ENCODE assay signal across 8 cellular contexts in the genomic region with DNA sequence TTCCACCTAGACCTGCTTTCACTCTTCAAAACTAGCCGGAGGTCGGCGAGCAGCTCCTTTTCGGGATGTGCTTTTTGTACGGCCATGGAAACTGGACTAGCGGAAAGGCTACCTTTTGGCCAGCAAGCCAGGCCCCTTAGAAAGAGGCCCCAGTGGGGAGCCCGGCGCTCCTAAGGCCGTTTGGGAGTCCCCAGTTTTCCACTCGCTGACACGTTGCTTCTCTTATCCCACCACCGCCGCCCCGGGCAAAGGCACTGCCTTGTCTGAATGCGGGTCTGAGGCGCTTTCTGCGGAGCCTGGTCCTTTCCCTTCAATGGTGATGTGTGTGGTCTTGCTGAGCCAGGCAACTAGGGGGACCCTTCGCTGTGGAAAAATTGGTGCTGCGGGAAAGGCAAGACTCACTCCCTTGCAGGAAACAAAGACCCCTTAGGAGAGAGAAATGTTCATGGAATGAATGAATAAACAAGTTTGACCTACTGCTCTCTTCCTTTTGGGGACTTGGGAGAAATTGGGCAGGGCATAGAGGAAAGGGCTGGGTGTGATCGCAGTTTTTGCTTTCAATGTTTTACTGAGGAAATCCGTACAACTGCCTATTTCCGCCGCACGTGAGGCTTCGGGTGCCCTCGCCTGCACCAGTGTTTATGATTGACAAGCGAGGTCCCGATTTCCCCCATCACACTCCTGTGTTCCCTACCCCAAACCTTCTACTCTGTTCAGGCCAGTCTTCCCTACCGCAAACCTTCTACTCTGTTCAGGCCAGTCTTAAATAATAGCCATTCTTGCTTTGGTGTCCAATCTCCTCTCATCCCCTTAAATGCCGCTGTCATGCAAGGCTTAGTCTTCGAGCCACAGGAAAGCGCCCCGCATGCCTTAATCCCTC. TPM values are rescaled to one million over a fixed set of nuclear protein-coding genes. Genes with fewer than 3 reads are reported as not detected.
DNase-seq lines count a peak whose midpoint lies in the region; TF ChIP-seq lines count a peak whose summit lies in the region.

No MANE protein-coding gene starts in this region.

- H2AFZ ChIP-seq in OCI-LY3 (ENCODE audit: low read depth, low read length), result peak overlapping the region; percentile 93

- H3K4me3 ChIP-seq in GM12875 (ENCODE audit: low read depth, low read length) (peak overlapping the region; percentile 78), OCI-LY3 (ENCODE audit: low read length) (peak overlapping the region; percentile 92)

- H3K9me3 ChIP-seq in OCI-LY3 (ENCODE audit: insufficient read depth, low read length), result no peaks in the 10 kb centered on the region

- H3K4me2 ChIP-seq in OCI-LY3 (ENCODE audit: low read length), result peak overlapping the region; percentile 91

- peak; percentile 37 for DNase-seq in activated naive CD4-positive, alpha-beta T cell treated with anti-CD3 and anti-CD28 coated beads, Interleukin-2, amount 50 U/mL, for 16 hours
- DNase-seq in glomerular visceral epithelial cell (ENCODE audit: extremely low spot score), result peak; percentile 45
- DNase-seq in occipital lobe (lab: John Stamatoyannopoulos, UW), result peak; percentile 29
- DNase-seq in DMS114 treated with DMSO at 0.1 percent for 48 hours (lab: John Stamatoyannopoulos, UW; ENCODE audit: unreplicated experiment), result no peak
- DNase-seq in NCI-H1694 treated with DMSO at 0.1 percent for 48 hours (lab: John Stamatoyannopoulos, UW), result no peak

- H3K27ac ChIP-seq in 22Rv1 (peak overlapping the region; percentile 97), OCI-LY3 (ENCODE audit: low read length) (0 out of 2 replicates have a peak overlapping the region, but pooled peaks have one; percentile 8)

- peaks cover 31% of the 10 kb centered on the region for H3K36me3 ChIP-seq in OCI-LY3 (replicated peaks; ENCODE audit: low read depth, low read length)

- peaks cover 30% of the 10 kb centered on the region for H3K4me1 ChIP-seq in OCI-LY3 (ENCODE audit: low read length)

- TF ChIP-seq CTCF in 22Rv1 (IDR thresholded peaks at IDR 0.05), result no peak
- no peak for TF ChIP-seq CTCF in GM12875 (IDR thresholded peaks at IDR 0.05; ENCODE audit: borderline replicate concordance, insufficient read depth, low read depth, low read length)
- TF ChIP-seq CTCF in OCI-LY3 (IDR thresholded peaks at IDR 0.05; ENCODE audit: low read depth, low read length), result 0 out of 2 replicates have a peak, but pooled peaks have one; percentile 7

- peak overlapping the region; percentile 97 for H3K9ac ChIP-seq in OCI-LY3 (ENCODE audit: low read length)

- no peaks in the 10 kb centered on the region for H3K27me3 ChIP-seq in OCI-LY3 (ENCODE audit: low read depth, low read length)

- peaks cover 27% of the 10 kb centered on the region for H4K20me1 ChIP-seq in OCI-LY3 (ENCODE audit: insufficient read depth, low read length)

- H3K79me2 ChIP-seq in OCI-LY3 (ENCODE audit: low read length), result peaks cover 41% of the 10 kb centered on the region

RNA-seq across cellular contexts. Expression of gene SLC38A2, which starts 1.0 kb away (rescaled TPM):
- 259 TPM for total RNA-seq in occipital lobe

Comparison
In these comparisons a context has a peak if more than half of its experiments do, and no peak if none do; other contexts are left out.
1. DNase-seq: peak in activated naive CD4-positive, alpha-beta T cell treated with anti-CD3 and anti-CD28 coated beads, Interleukin-2, amount 50 U/mL, for 16 hours (single experiment), glomerular visceral epithelial cell (single experiment) and occipital lobe (single experiment); none in DMS114 treated with DMSO at 0.1 percent for 48 hours (single experiment) and NCI-H1694 treated with DMSO at 0.1 percent for 48 hours (single experiment).